Comparison of ENCODE assay signal across 15 cellular contexts in the genomic region with DNA sequence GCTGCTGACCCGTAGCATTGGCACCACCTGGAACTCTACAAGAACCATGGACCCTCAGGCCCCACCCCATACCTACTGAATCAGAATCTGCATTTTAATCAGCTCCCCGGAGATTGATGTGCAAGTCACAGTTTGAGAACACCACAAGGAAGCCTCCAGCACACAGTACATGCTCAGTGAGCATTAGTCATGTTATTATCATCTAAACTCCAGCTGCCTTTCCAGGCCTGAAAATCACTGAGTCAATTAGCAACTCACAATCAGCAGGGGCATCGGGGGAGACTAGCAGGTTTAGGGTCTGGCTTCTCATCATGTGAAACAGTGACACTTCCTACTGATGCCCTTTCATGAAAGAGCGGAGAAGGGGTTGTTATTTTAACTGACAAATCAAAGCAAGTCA.
DNase-seq lines count a peak whose midpoint lies in the region; ATAC-seq, FAIRE-seq and TF ChIP-seq lines count a peak whose summit lies in the region.
"Had no signal": no experiment of that assay in that cellular context is flagged by ENCODE, and none has a peak within 500 bp of the region (broad histone marks: within the 10 kb centered on the region; RNA-seq: fewer than 3 reads in every experiment).

No MANE protein-coding gene starts in this region.

- H2AFZ ChIP-seq in ACC112 (ENCODE audit: low read length, unreplicated experiment) (no peak overlapping the region), astrocyte (ENCODE audit: low read depth, low read length) (no peak overlapping the region)
- H2AFZ ChIP-seq: PC-9 had no signal

- no peaks in the 10 kb centered on the region for H3K79me2 ChIP-seq in ACC112 (ENCODE audit: control insufficient read depth, insufficient read depth, low read length, unreplicated experiment)
- no peaks in the 10 kb centered on the region for H3K79me2 ChIP-seq in astrocyte (ENCODE audit: insufficient read depth, low read length)

- no peak overlapping the region for H3K4me3 ChIP-seq in ACC112 (ENCODE audit: low read depth, low read length)
- no peak overlapping the region for H3K4me3 ChIP-seq in astrocyte (ENCODE audit: insufficient read depth, low read depth, low read length)
- no peak overlapping the region for H3K4me3 ChIP-seq in pancreas
- H3K4me3 ChIP-seq in prostate gland, result no peak overlapping the region
- H3K4me3 ChIP-seq: A549, PC-9 had no signal

- no peaks in the 10 kb centered on the region for H3K36me3 Mint-ChIP-seq in astrocyte (ENCODE audit: low read depth, unreplicated experiment)

- H3K9me3 ChIP-seq in astrocyte (ENCODE audit: insufficient read depth, low read depth, low read length) (no peaks in the 10 kb centered on the region), pancreas (no peaks in the 10 kb centered on the region), prostate gland (no peaks in the 10 kb centered on the region)
- H3K9me3 ChIP-seq: A549, Caco-2 had no signal

- H3K4me2 ChIP-seq in astrocyte (ENCODE audit: low read length), result peak overlapping the region; percentile 45
- H3K4me2 ChIP-seq: A549, PC-9 had no signal

- no peak for TF ChIP-seq POLR2A in prostate gland (IDR thresholded peaks at IDR 0.05)

- 86 to 87% methylated on average over 4 of the region's 4 CpGs for whole genome bisulfite sequencing in pancreas, 2 donors
- 79% methylated on average over 4 of the region's 4 CpGs for WGBS in prostate gland

- peak overlapping the region; percentile 24 for H3K9ac ChIP-seq in astrocyte (ENCODE audit: low read length)

- no peaks in the 10 kb centered on the region for H4K20me1 ChIP-seq in astrocyte (ENCODE audit: insufficient read depth, low read length)

- TF ChIP-seq CTCF in astrocyte (IDR thresholded peaks at IDR 0.05; ENCODE audit: insufficient read depth, low read depth, low read length) (no peak), foreskin keratinocyte (conservative IDR thresholded peaks at IDR 0.05) (no peak), pancreas (IDR thresholded peaks at IDR 0.05) (no peak), prostate gland (IDR thresholded peaks at IDR 0.05) (no peak)

- H3K4me1 ChIP-seq in ACC112 (ENCODE audit: control insufficient read depth, insufficient read depth, low read length, unreplicated experiment) (peaks cover 5% of the 10 kb centered on the region), astrocyte (ENCODE audit: insufficient read depth, low read length) (no peaks in the 10 kb centered on the region), foreskin keratinocyte (peaks cover 26% of the 10 kb centered on the region), pancreas (no peaks in the 10 kb centered on the region), prostate gland (replicated peaks) (no peaks in the 10 kb centered on the region)
- H3K4me1 ChIP-seq: A549 had no signal

- ATAC-seq in foreskin keratinocyte (peak; percentile 84), HG03108 (IDR thresholded peaks at IDR 0.05; ENCODE audit: unreplicated experiment) (no peak), pancreas (no peak), Right ventricle myocardium inferior (no peak)
- ATAC-seq: SK-N-SH treated with all-trans-retinoic acid at 6 μM for 48 hours had no signal

- H3K9me3 Mint-ChIP-seq in astrocyte (ENCODE audit: unreplicated experiment), result peaks cover 14% of the 10 kb centered on the region

- H3K36me3 ChIP-seq in ACC112 (ENCODE audit: insufficient read depth, low read length), result no peaks in the 10 kb centered on the region
- H3K36me3 ChIP-seq in astrocyte (ENCODE audit: insufficient read depth, low read length), result no peaks in the 10 kb centered on the region
- no peaks in the 10 kb centered on the region for H3K36me3 ChIP-seq in pancreas
- no peaks in the 10 kb centered on the region for H3K36me3 ChIP-seq in prostate gland

- intact Hi-C loops in pancreas (cut with DNase I) (no loop called here), prostate gland (cut with DNase I) (no loop called here), Right ventricle myocardium inferior (cut with DNase I) (no loop called here)

- peaks cover 47% of the 10 kb centered on the region for H3K27me3 ChIP-seq in ACC112 (ENCODE audit: insufficient read depth, low read length)
- H3K27me3 ChIP-seq in astrocyte (ENCODE audit: insufficient read depth, low read length), result no peaks in the 10 kb centered on the region
- H3K27me3 ChIP-seq in foreskin keratinocyte, result no peaks in the 10 kb centered on the region
- peaks cover 0 to 3% (median 0%) of the 10 kb centered on the region in 4 donors for H3K27me3 ChIP-seq in pancreas
- H3K27me3 ChIP-seq in prostate gland (replicated peaks; ENCODE audit: insufficient read depth), result peaks cover 4% of the 10 kb centered on the region

- FAIRE-seq in astrocyte (lab: Jason Lieb, UNC) (no peak), pancreas (lab: Jason Lieb, UNC) (no peak)
- FAIRE-seq: A549, H1 had no signal

- H3K27ac ChIP-seq in ACC112 (ENCODE audit: low read depth, low read length) (peak overlapping the region; percentile 62; the same call in 1 of the 2 replicates), astrocyte (ENCODE audit: low read depth, low read length) (peak overlapping the region; percentile 70), foreskin keratinocyte (peak overlapping the region; percentile 66), pancreas (no peak overlapping the region), prostate gland (no peak overlapping the region)
- H3K27ac ChIP-seq: A549, PC-9 had no signal

- peaks cover 11% of the 10 kb centered on the region for H3K4me1 Mint-ChIP-seq in astrocyte (ENCODE audit: low read depth, unreplicated experiment)

- H3K4me3 Mint-ChIP-seq in astrocyte (ENCODE audit: unreplicated experiment), result no peak overlapping the region

- peak; percentile 85 for DNase-seq in HCEC 1CT
- no peak for DNase-seq in astrocyte (ENCODE audit: low read depth)
- DNase-seq in foreskin keratinocyte, result peak; percentile 64 to 82
- no peak for DNase-seq in pancreas
- DNase-seq in prostate gland (ENCODE audit: low spot score), result no peak
- DNase-seq in Right ventricle myocardium inferior (ENCODE audit: missing footprints), result no peak
- DNase-seq: Caco-2, DMS79 treated with DMSO at 0.1 percent for 48 hours, PC-9, Right ventricle myocardium superior had no signal

- peak overlapping the region; percentile 74 for H3K27ac Mint-ChIP-seq in astrocyte (ENCODE audit: unreplicated experiment)

- peaks cover 20% of the 10 kb centered on the region for H3K27me3 Mint-ChIP-seq in astrocyte (ENCODE audit: low read depth, unreplicated experiment)

Comparison
In these comparisons a context has a peak if more than half of its experiments do, and no peak if none do; other contexts are left out.
1. H3K27ac ChIP-seq: peak in ACC112 (single experiment), astrocyte (single experiment) and foreskin keratinocyte (single experiment); none in pancreas (0 of 4) and prostate gland (0 of 2).
2. DNase-seq: peak in HCEC 1CT (single experiment) and foreskin keratinocyte (2 of 2); none in astrocyte (single experiment), pancreas (0 of 6), prostate gland (single experiment) and Right ventricle myocardium inferior (single experiment).